Comparison of ENCODE assay signal across 8 cellular contexts in the genomic region with DNA sequence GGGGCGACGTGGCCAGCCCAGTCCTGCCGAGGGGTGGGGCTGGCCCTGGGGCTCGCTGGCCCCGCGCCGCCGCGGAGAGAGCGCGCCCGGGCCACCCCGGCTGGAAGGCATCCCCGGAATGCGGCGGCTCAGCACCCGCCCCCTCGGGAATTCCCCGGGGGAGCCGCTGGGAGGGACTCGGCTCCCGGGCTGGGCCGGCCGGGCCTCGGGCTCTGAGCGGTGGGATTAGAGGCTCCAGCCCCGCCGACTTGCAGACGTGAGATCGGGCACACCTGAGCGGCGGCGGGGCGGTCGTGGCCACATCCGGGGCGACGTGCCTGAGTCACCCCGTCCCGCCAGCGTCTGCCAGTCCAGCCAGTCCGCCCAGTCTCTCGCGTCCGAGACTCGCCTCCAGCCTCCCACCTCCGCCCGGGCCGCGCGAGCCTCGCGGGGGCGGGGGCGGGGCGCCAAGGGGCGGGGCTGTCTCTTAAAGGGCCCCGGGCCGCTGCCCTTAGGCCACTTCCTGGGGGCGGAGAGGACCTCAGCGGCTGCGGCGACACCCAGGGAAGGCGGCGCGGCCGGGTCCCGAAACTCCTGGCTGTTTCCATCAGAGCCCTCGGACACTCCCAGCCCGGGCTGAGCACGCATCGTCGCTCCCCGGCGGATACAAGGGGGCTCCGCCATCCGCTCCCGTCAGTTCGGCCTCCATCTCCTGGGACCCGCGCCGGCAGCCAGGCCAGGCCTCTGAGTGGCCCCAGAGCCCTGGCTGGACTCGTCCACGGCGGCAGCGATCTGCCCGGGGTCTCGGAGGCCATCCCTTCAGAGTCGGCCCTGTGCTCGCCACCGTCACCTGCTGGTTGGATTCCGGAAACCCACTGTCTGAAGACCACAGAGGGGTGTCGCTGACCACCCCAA. TPM values are rescaled to one million over a fixed set of nuclear protein-coding genes. Genes with fewer than 3 reads are reported as not detected.
DNase-seq lines count a peak whose midpoint lies in the region; ATAC-seq and TF ChIP-seq lines count a peak whose summit lies in the region.

TSS of gene KCTD11 (plus strand) at position 498 of the 894 bp plus-strand sequence.

- DNase-seq in GM13977 (ENCODE audit: low spot score) (peak; percentile 96), NCI-H2196 (lab: John Stamatoyannopoulos, UW; ENCODE audit: unreplicated experiment) (peak; percentile 53), dorsolateral prefrontal cortex (peak; percentile 72 to 91 (median 82)), lower leg skin (ENCODE audit: low spot score in 2 of 2) (peak; percentile 84 to 98), GDM1 (lab: John Stamatoyannopoulos, UW) (no peak)
- DNase-seq in activated CD4-positive, alpha-beta T cell treated with anti-CD3 and anti-CD28 coated beads, Interleukin-2, amount 50 U/mL, for 48 hours: peak; percentile 85 to 90
- peak; percentile 46 to 57 (median 56) for DNase-seq in stimulated activated CD4-positive, alpha-beta T cell treated with anti-CD3 and anti-CD28 coated beads, TNF-alpha, amount 100 ng/mL, for 1 hour (ENCODE audit: low read depth in 3 of 3, low spot score in 1 of 3)

- TF ChIP-seq CTCF in GM13977 (IDR thresholded peaks at IDR 0.05; ENCODE audit: extremely low read depth, insufficient read depth, missing control alignments): peak; percentile 60
- peak in 38 of 56 donors; percentile 4 to 60 (median 33) for TF ChIP-seq CTCF in dorsolateral prefrontal cortex (IDR thresholded peaks at IDR 0.05 in 54 of 56, conservative IDR thresholded peaks at IDR 0.05 in 2 of 56; ENCODE audit: low read depth in 1 of 56, partially characterized antibody in 56 of 56)
- TF ChIP-seq CTCF in lower leg skin (IDR thresholded peaks at IDR 0.05): no peak

- in situ Hi-C loops in GM13977 (cut with MboI; ENCODE audit: low pct_unique_long_range_greater_than_20kb, low sequenced_read_pairs, unreplicated experiment): loop anchor here (25.0 kb wide), 1 partner anchor 210 kb away; the partner anchor contains the start of genes SENP3 and TNFSF13

- TF ChIP-seq POLR2A in lower leg skin (IDR thresholded peaks at IDR 0.05): no peak

- intact Hi-C loops in dorsolateral prefrontal cortex (cut with DNase I) (loop anchor here (2.0 to 10.0 kb wide), 3 partner anchors 50 to 133 kb away; partner anchors contain the start of genes POLR2A (in 1 of the 2), SLC35G6 (in 1 of the 2) and TMEM256 (in 1 of the 2)), lower leg skin (cut with DNase I; ENCODE audit: low total_unique reads) (loop anchor here (10.0 kb wide), 1 partner anchor 203 kb away; the partner anchor contains the start of gene TNFSF13)

- peak within 1 kb of the TSS; percentile 63 to 99 (median 96) for H3K27ac ChIP-seq in dorsolateral prefrontal cortex

- peaks cover 0 to 9% (median 0%) of the 10 kb centered on the region in 45 donors for H3K27me3 ChIP-seq in dorsolateral prefrontal cortex

- peak; percentile 60 for ATAC-seq in HG02678 (IDR thresholded peaks at IDR 0.05; ENCODE audit: unreplicated experiment)

- WGBS in lower leg skin, 2 donors: 3 to 8% methylated on average over 19 to 35 of the region's 93 CpGs

- H3K4me3 ChIP-seq in dorsolateral prefrontal cortex (peak within 1 kb of the TSS; percentile 53 to 95 (median 82)), lower leg skin (ENCODE audit: low read depth, poor library complexity, severe bottlenecking) (peak within 1 kb of the TSS; percentile 78)

RNA-seq across cellular contexts. Expression of gene KCTD11, which starts in this region (rescaled TPM):
- total RNA-seq in dorsolateral prefrontal cortex (1 to 10 TPM; 2.0 to 7.9 (median 4.1) TPM), lower leg skin (10 to 100 TPM; 30.3 to 65.4 (median 42.8) TPM)

Comparison
In these comparisons a context has a peak if more than half of its experiments do, and no peak if none do; other contexts are left out.
1. CTCF ChIP-seq: peak in GM13977 (single experiment) and dorsolateral prefrontal cortex (38 of 56); none in lower leg skin (0 of 3).